ENCODE assay signal across 1 cellular context in the genomic region with DNA sequence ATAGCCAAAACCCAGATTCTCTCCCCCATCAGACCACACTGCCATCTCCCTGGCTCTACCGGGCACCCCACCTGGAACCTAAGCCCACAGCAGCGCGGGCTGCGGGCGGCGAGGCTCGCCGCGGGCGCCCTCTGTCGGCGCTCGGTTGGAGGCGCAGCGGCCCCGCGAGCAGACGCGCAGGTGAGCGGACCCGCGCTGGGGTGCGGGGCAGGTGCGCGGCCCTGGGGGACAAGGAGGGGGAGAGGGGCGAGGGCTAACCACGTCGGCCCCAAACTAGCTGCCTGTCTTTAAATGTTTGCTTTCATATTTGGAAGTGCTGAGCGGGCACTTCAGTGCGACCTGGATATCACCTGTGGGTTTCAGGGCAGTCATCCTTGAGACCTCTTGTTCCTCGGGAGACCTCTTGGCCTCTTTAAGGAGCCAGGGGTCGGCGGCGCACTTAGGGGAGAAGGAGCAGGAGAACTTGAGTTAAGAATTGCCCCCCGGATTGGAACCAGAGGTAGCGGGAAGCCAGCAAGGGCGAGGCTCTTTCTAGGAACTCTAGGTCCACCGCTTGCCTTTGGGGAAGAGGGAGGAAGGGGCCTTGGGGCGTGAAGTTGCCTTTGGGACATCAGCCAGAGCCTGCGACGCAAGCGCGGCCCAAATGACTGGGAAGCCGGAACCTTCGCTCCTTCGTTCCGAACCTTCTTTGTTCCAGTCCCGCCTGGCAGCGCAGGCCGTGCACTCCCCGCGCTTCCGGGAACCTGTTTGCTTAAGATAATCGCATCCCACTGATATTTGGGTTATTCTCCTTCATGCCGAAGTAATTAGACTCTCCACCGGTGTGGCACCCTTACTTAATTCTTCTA.
A peak's percentile ranks its signal among the peaks of the same experiment; 100 is the strongest.
TF ChIP-seq lines count a peak whose summit lies in the region.

No MANE protein-coding gene starts in this region.

TF ChIP-seq in H1, 55 proteins besides CTCF, POLR2A, EP300 and RAD21:
- TF ChIP-seq PHF8 (conservative IDR thresholded peaks at IDR 0.05; ENCODE audit: low read depth, low read length) (0 out of 2 replicates have a peak, but pooled peaks have one; percentile 26), RNF2 (IDR thresholded peaks at IDR 0.05; ENCODE audit: borderline replicate concordance, low read depth, low read length, missing control alignments, poor library complexity, severe bottlenecking) (no peak), ZNF274 (IDR thresholded peaks at IDR 0.05; ENCODE audit: borderline replicate concordance, extremely low read depth, low read length) (no peak), JUND (IDR thresholded peaks at IDR 0.05; ENCODE audit: low read length) (no peak), KDM4A (IDR thresholded peaks at IDR 0.05; ENCODE audit: low read depth, low read length, severe bottlenecking) (peak; percentile 41), ASH2L (IDR thresholded peaks at IDR 0.05; ENCODE audit: low read length) (peak; percentile 77), SP2 (IDR thresholded peaks at IDR 0.05; ENCODE audit: low read length) (no peak), TAF7 (optimal IDR thresholded peaks at IDR 0.05; ENCODE audit: borderline replicate concordance, low read depth, low read length) (peak; percentile 69), YY1 (IDR thresholded peaks at IDR 0.05; ENCODE audit: low read depth, low read length) (no peak), KDM5A (IDR thresholded peaks at IDR 0.05; ENCODE audit: low read length) (no peak), TAF1 (IDR thresholded peaks at IDR 0.05; ENCODE audit: low read depth, low read length) (peak; percentile 36; the same call in 1 of the 2 replicates), TCF12 (IDR thresholded peaks at IDR 0.05; ENCODE audit: low read depth, low read length) (peak; percentile 62; the same call in 1 of the 2 replicates), TBP (IDR thresholded peaks at IDR 0.05; ENCODE audit: low read depth, low read length) (no peak), TEAD4 (IDR thresholded peaks at IDR 0.05; ENCODE audit: low read depth, low read length) (0 out of 2 replicates have a peak, but pooled peaks have one; percentile 4), RBBP5 (IDR thresholded peaks at IDR 0.05; ENCODE audit: borderline replicate concordance, low read depth, low read length) (0 out of 2 replicates have a peak, but pooled peaks have one; percentile 57), GABPA (IDR thresholded peaks at IDR 0.05; ENCODE audit: borderline replicate concordance, insufficient read depth, low read length) (0 out of 2 replicates have a peak, but pooled peaks have one; percentile 14), NRF1 (IDR thresholded peaks at IDR 0.05; ENCODE audit: low read depth, low read length) (0 out of 2 replicates have a peak, but pooled peaks have one; percentile 13)
- TF ChIP-seq, protein P1, sequence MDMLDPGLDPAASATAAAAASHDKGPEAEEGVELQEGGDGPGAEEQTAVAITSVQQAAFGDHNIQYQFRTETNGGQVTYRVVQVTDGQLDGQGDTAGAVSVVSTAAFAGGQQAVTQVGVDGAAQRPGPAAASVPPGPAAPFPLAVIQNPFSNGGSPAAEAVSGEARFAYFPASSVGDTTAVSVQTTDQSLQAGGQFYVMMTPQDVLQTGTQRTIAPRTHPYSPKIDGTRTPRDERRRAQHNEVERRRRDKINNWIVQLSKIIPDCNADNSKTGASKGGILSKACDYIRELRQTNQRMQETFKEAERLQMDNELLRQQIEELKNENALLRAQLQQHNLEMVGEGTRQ (IDR thresholded peaks at IDR 0.05; ENCODE audit: low read length) = no peak
- TF ChIP-seq, protein P2, sequence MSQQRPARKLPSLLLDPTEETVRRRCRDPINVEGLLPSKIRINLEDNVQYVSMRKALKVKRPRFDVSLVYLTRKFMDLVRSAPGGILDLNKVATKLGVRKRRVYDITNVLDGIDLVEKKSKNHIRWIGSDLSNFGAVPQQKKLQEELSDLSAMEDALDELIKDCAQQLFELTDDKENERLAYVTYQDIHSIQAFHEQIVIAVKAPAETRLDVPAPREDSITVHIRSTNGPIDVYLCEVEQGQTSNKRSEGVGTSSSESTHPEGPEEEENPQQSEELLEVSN (IDR thresholded peaks at IDR 0.05) = peak; percentile 44; the same call in 1 of the 2 replicates
- TF ChIP-seq, protein P3, sequence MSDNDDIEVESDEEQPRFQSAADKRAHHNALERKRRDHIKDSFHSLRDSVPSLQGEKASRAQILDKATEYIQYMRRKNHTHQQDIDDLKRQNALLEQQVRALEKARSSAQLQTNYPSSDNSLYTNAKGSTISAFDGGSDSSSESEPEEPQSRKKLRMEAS (IDR thresholded peaks at IDR 0.05) = peak; percentile 71
- TF ChIP-seq, protein P4, sequence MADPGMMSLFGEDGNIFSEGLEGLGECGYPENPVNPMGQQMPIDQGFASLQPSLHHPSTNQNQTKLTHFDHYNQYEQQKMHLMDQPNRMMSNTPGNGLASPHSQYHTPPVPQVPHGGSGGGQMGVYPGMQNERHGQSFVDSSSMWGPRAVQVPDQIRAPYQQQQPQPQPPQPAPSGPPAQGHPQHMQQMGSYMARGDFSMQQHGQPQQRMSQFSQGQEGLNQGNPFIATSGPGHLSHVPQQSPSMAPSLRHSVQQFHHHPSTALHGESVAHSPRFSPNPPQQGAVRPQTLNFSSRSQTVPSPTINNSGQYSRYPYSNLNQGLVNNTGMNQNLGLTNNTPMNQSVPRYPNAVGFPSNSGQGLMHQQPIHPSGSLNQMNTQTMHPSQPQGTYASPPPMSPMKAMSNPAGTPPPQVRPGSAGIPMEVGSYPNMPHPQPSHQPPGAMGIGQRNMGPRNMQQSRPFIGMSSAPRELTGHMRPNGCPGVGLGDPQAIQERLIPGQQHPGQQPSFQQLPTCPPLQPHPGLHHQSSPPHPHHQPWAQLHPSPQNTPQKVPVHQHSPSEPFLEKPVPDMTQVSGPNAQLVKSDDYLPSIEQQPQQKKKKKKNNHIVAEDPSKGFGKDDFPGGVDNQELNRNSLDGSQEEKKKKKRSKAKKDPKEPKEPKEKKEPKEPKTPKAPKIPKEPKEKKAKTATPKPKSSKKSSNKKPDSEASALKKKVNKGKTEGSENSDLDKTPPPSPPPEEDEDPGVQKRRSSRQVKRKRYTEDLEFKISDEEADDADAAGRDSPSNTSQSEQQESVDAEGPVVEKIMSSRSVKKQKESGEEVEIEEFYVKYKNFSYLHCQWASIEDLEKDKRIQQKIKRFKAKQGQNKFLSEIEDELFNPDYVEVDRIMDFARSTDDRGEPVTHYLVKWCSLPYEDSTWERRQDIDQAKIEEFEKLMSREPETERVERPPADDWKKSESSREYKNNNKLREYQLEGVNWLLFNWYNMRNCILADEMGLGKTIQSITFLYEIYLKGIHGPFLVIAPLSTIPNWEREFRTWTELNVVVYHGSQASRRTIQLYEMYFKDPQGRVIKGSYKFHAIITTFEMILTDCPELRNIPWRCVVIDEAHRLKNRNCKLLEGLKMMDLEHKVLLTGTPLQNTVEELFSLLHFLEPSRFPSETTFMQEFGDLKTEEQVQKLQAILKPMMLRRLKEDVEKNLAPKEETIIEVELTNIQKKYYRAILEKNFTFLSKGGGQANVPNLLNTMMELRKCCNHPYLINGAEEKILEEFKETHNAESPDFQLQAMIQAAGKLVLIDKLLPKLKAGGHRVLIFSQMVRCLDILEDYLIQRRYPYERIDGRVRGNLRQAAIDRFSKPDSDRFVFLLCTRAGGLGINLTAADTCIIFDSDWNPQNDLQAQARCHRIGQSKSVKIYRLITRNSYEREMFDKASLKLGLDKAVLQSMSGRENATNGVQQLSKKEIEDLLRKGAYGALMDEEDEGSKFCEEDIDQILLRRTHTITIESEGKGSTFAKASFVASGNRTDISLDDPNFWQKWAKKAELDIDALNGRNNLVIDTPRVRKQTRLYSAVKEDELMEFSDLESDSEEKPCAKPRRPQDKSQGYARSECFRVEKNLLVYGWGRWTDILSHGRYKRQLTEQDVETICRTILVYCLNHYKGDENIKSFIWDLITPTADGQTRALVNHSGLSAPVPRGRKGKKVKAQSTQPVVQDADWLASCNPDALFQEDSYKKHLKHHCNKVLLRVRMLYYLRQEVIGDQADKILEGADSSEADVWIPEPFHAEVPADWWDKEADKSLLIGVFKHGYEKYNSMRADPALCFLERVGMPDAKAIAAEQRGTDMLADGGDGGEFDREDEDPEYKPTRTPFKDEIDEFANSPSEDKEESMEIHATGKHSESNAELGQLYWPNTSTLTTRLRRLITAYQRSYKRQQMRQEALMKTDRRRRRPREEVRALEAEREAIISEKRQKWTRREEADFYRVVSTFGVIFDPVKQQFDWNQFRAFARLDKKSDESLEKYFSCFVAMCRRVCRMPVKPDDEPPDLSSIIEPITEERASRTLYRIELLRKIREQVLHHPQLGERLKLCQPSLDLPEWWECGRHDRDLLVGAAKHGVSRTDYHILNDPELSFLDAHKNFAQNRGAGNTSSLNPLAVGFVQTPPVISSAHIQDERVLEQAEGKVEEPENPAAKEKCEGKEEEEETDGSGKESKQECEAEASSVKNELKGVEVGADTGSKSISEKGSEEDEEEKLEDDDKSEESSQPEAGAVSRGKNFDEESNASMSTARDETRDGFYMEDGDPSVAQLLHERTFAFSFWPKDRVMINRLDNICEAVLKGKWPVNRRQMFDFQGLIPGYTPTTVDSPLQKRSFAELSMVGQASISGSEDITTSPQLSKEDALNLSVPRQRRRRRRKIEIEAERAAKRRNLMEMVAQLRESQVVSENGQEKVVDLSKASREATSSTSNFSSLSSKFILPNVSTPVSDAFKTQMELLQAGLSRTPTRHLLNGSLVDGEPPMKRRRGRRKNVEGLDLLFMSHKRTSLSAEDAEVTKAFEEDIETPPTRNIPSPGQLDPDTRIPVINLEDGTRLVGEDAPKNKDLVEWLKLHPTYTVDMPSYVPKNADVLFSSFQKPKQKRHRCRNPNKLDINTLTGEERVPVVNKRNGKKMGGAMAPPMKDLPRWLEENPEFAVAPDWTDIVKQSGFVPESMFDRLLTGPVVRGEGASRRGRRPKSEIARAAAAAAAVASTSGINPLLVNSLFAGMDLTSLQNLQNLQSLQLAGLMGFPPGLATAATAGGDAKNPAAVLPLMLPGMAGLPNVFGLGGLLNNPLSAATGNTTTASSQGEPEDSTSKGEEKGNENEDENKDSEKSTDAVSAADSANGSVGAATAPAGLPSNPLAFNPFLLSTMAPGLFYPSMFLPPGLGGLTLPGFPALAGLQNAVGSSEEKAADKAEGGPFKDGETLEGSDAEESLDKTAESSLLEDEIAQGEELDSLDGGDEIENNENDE (IDR thresholded peaks at IDR 0.05; ENCODE audit: insufficient replicate concordance, low read length) = no peak
